Comparison of ENCODE assay signal across 24 cellular contexts in genomic region chr14:24935796-24936195, GRCh38.
DNase-seq lines count a peak whose midpoint lies in the region; ATAC-seq, FAIRE-seq and TF ChIP-seq lines count a peak whose summit lies in the region.
"Had no signal": no experiment of that assay in that cellular context is flagged by ENCODE, and none has a peak within 500 bp of the region (broad histone marks: within the 10 kb centered on the region; RNA-seq: fewer than 3 reads in every experiment).

No MANE protein-coding gene starts in this region.

- 31 to 33% methylated on average over 1 of the region's 1 CpG for WGBS in thyroid gland, 2 donors

- no peaks in the 10 kb centered on the region for H3F3A ChIP-seq in OCI-LY1 (ENCODE audit: insufficient read depth, low read length)

- H3K27ac Mint-ChIP-seq in effector memory CD8-positive, alpha-beta T cell, result no peak overlapping the region
- H3K27ac Mint-ChIP-seq: CD8-positive, alpha-beta memory T cell had no signal

- H3K4me1 Mint-ChIP-seq in effector memory CD8-positive, alpha-beta T cell (ENCODE audit: low read depth in 2 of 2), result no peaks in the 10 kb centered on the region
- H3K4me1 Mint-ChIP-seq: CD8-positive, alpha-beta memory T cell had no signal

- intact Hi-C loops in thyroid gland (cut with DNase I), result no loop called here

- H4K20me1 ChIP-seq in OCI-LY1 (ENCODE audit: insufficient read depth, low read length), result no peaks in the 10 kb centered on the region

- H3K27ac ChIP-seq in OCI-LY1 (ENCODE audit: low read depth, low read length, poor library complexity, severe bottlenecking), result peak overlapping the region; percentile 28
- H3K27ac ChIP-seq in thyroid gland, result peak overlapping the region in 2 of 3 donors; percentile 40 to 57
- H3K27ac ChIP-seq: C4-2B, SJCRH30 had no signal

- no peaks in the 10 kb centered on the region for H3K9me2 ChIP-seq in OCI-LY1 (ENCODE audit: low read depth, low read length)

- H3K27me3 Mint-ChIP-seq in effector memory CD8-positive, alpha-beta T cell, result peaks cover 22 to 26% of the 10 kb centered on the region in 2 donors

- no peak overlapping the region for H3K4me2 ChIP-seq in OCI-LY1 (ENCODE audit: low read length)

- H3K9me3 Mint-ChIP-seq in effector memory CD8-positive, alpha-beta T cell, result no peaks in the 10 kb centered on the region

- no peak overlapping the region for H3K4me3 ChIP-seq in OCI-LY1 (ENCODE audit: low read depth, low read length, poor library complexity, severe bottlenecking)
- H3K4me3 ChIP-seq in fibroblast of villous mesenchyme (ENCODE audit: low read depth, low read length), result no peak overlapping the region
- H3K4me3 ChIP-seq in thyroid gland (replicated peaks in 1 of 3), result no peak overlapping the region
- H3K4me3 ChIP-seq: SJCRH30 had no signal

- H3K36me3 Mint-ChIP-seq in effector memory CD8-positive, alpha-beta T cell (ENCODE audit: insufficient read depth), result no peaks in the 10 kb centered on the region
- H3K36me3 Mint-ChIP-seq: CD8-positive, alpha-beta memory T cell had no signal

- no peak for TF ChIP-seq POLR2A in thyroid gland (IDR thresholded peaks at IDR 0.05)

- H3K9me3 ChIP-seq in OCI-LY1 (ENCODE audit: low read length) (no peaks in the 10 kb centered on the region), thyroid gland (no peaks in the 10 kb centered on the region)
- H3K9me3 ChIP-seq: SJCRH30 had no signal

- H3K79me2 ChIP-seq in OCI-LY1 (ENCODE audit: insufficient read depth, low read length), result no peaks in the 10 kb centered on the region

- no peak overlapping the region for H3K4me3 Mint-ChIP-seq in effector memory CD8-positive, alpha-beta T cell
- H3K4me3 Mint-ChIP-seq: CD8-positive, alpha-beta memory T cell had no signal

- FAIRE-seq in HTR-8/SVneo (lab: Jason Lieb, UNC), result peak; percentile 46
- FAIRE-seq: GM12892, GM18507, RCC 7860 had no signal

- TF ChIP-seq CTCF in OCI-LY1 (IDR thresholded peaks at IDR 0.05; ENCODE audit: low read length) (no peak), fibroblast of villous mesenchyme (IDR thresholded peaks at IDR 0.05; ENCODE audit: insufficient read depth, low read depth, low read length) (no peak), thyroid gland (IDR thresholded peaks at IDR 0.05) (no peak)

- H3K4me1 ChIP-seq in OCI-LY1 (ENCODE audit: insufficient read depth, low read length, severe bottlenecking), result peaks cover 34% of the 10 kb centered on the region
- H3K4me1 ChIP-seq in thyroid gland, result peaks cover 42 to 48% of the 10 kb centered on the region in 2 donors
- H3K4me1 ChIP-seq: SJCRH30 had no signal

- H3K9ac ChIP-seq in OCI-LY1 (ENCODE audit: low read length), result no peak overlapping the region

- H3K27me3 ChIP-seq in OCI-LY1 (ENCODE audit: insufficient read depth, low read length), result no peaks in the 10 kb centered on the region
- no peaks in the 10 kb centered on the region for H3K27me3 ChIP-seq in thyroid gland
- H3K27me3 ChIP-seq: SJCRH30 had no signal

- DNase-seq in HTR-8/SVneo (ENCODE audit: insufficient read length, low spot score) (no peak), fibroblast of villous mesenchyme (ENCODE audit: low read depth) (peak; percentile 67), thyroid gland (no peak), AG20443 (ENCODE audit: low spot score) (no peak), NCI-H526 (lab: John Stamatoyannopoulos, UW) (no peak)
- DNase-seq in effector memory CD8-positive, alpha-beta T cell, result no peak
- DNase-seq: Calu3; CD8-positive, alpha-beta memory T cell; DMS153; Kasumi-1; MM.1S; NCI-H1048; NCI-H1417 treated with DMSO at 0.1 percent for 48 hours; NCI-H1930; NCI-H226; NCI-H510A treated with DMSO at 0.1 percent for 48 hours; NCI-H82; OCI-M1; SJCRH30 had no signal

- no peak overlapping the region for H2AFZ ChIP-seq in OCI-LY1 (ENCODE audit: low read length)

- no peak for ATAC-seq in effector memory CD8-positive, alpha-beta T cell (replicated peaks)

- no peaks in the 10 kb centered on the region for H3K36me3 ChIP-seq in OCI-LY1 (ENCODE audit: insufficient read depth, low read length)
- no peaks in the 10 kb centered on the region for H3K36me3 ChIP-seq in thyroid gland
- H3K36me3 ChIP-seq: SJCRH30 had no signal
